9 cellular contexts compared by ENCODE assay signal in genomic region chr9:113654605-113655193, GRCh38.
DNase-seq lines count a peak whose midpoint lies in the region; ATAC-seq and TF ChIP-seq lines count a peak whose summit lies in the region.
"Had no signal": no experiment of that assay in that cellular context is flagged by ENCODE, and none has a peak within 500 bp of the region (broad histone marks: within the 10 kb centered on the region; RNA-seq: fewer than 3 reads in every experiment).

No MANE protein-coding gene starts in this region.

- H3K9me2 ChIP-seq in OCI-LY7 (ENCODE audit: insufficient read depth, low read length) = no peaks in the 10 kb centered on the region

- H3K9me3 Mint-ChIP-seq in mesothelial cell of epicardium = no peaks in the 10 kb centered on the region

- H3K27me3 ChIP-seq in esophagus muscularis mucosa (peaks cover 0 to 4% (median 0%) of the 10 kb centered on the region in 4 donors), subcutaneous abdominal adipose tissue (ENCODE audit: control insufficient read depth in 5 of 5, insufficient read depth in 4 of 5, low read length in 5 of 5) (peaks cover 0 to 4% (median 3%) of the 10 kb centered on the region in 5 donors)

- no peak for TF ChIP-seq POLR2A in esophagus muscularis mucosa (IDR thresholded peaks at IDR 0.05; ENCODE audit: low read depth)

- H2AFZ ChIP-seq in OCI-LY7 (ENCODE audit: low read length) = peak overlapping the region; percentile 54; the same call in 1 of the 2 replicates

- H3K27ac Mint-ChIP-seq in mesothelial cell of epicardium = peak overlapping the region; percentile 59

- H3K27me3 Mint-ChIP-seq in mesothelial cell of epicardium (ENCODE audit: low read depth) = peaks cover 7% of the 10 kb centered on the region

- H4K20me1 ChIP-seq in OCI-LY7 (ENCODE audit: insufficient read depth, low read length) = no peaks in the 10 kb centered on the region

- no TSS peak for BruUV-seq in OCI-LY7 (replicated peaks; lab: Mats Ljungman, UMichigan)

- peaks cover 19% of the 10 kb centered on the region for H3K4me1 Mint-ChIP-seq in mesothelial cell of epicardium

- H3K4me3 ChIP-seq in OCI-LY7 (ENCODE audit: low read depth, low read length, poor library complexity, severe bottlenecking) (no peak overlapping the region), esophagus muscularis mucosa (peak overlapping the region in 1 of 4 donors; percentile 7), subcutaneous abdominal adipose tissue (ENCODE audit: low read depth in 1 of 5, low read length in 5 of 5) (peak overlapping the region in 1 of 5 donors; percentile 34)
- H3K4me3 ChIP-seq: dorsolateral prefrontal cortex had no signal

- no peak for ATAC-seq in HG02852 (IDR thresholded peaks at IDR 0.05; ENCODE audit: unreplicated experiment)

- H3K9me3 ChIP-seq in OCI-LY7 (ENCODE audit: low read length) (no peaks in the 10 kb centered on the region), esophagus muscularis mucosa (no peaks in the 10 kb centered on the region), subcutaneous abdominal adipose tissue (ENCODE audit: control insufficient read depth in 5 of 5, low read length in 5 of 5) (no peaks in the 10 kb centered on the region)

- WGBS in esophagus muscularis mucosa = 58% methylated on average over 10 of the region's 10 CpGs

- H3K27ac ChIP-seq in OCI-LY7 (ENCODE audit: low read depth, low read length, poor library complexity, severe bottlenecking) (no peak overlapping the region), esophagus muscularis mucosa (replicated peaks in 1 of 4) (peak overlapping the region; percentile 67 to 76 (median 72)), subcutaneous abdominal adipose tissue (ENCODE audit: low read depth, low read length) (peak overlapping the region; percentile 59)

- intact Hi-C loops in OCI-LY7 (cut with micrococcal nuclease; ENCODE audit: unreplicated experiment) = loop anchor here (5.0 kb wide), 1 partner anchor 132 kb away; no protein-coding TSS in a partner anchor
- intact Hi-C loops in esophagus muscularis mucosa (cut with DNase I) = loop anchor here (1.0 to 5.0 kb wide), 4 partner anchors 63 to 382 kb away; partner anchors contain the start of gene ALAD

- H3K79me2 ChIP-seq in OCI-LY7 (ENCODE audit: insufficient read depth, low read depth, low read length) = no peaks in the 10 kb centered on the region

- no peak for TF ChIP-seq EP300 in esophagus muscularis mucosa (IDR thresholded peaks at IDR 0.05)

- H3K9ac ChIP-seq in subcutaneous abdominal adipose tissue (ENCODE audit: low read length in 5 of 5) = no peak overlapping the region

- CTCF ChIA-PET in OCI-LY7 (lab: Charles Lee; ENCODE audit: unreplicated experiment) = interaction anchor here (0.6 to 1.7 kb wide), 7 partner anchors 52 to 208 kb away, joined by 3 to 8 read pairs (median 5); no protein-coding TSS in a partner anchor

- no peaks in the 10 kb centered on the region for H3K36me3 Mint-ChIP-seq in mesothelial cell of epicardium

- H3K36me3 ChIP-seq in OCI-LY7 (ENCODE audit: insufficient read depth, low read length) (no peaks in the 10 kb centered on the region), esophagus muscularis mucosa (no peaks in the 10 kb centered on the region), subcutaneous abdominal adipose tissue (ENCODE audit: control insufficient read depth in 5 of 5, insufficient read depth in 5 of 5, low read length in 5 of 5) (no peaks in the 10 kb centered on the region)

- POLR2A ChIA-PET in OCI-LY7 (lab: Charles Lee) = interaction anchor here (0.5 to 1.9 kb wide), 5 partner anchors 32 to 604 kb away, joined by 3 to 5 read pairs (median 4); no protein-coding TSS in a partner anchor

- TF ChIP-seq CTCF in OCI-LY7 (conservative IDR thresholded peaks at IDR 0.05; ENCODE audit: low read length) = no peak
- no peak for TF ChIP-seq CTCF in esophagus muscularis mucosa (IDR thresholded peaks at IDR 0.05)
- no peak for TF ChIP-seq CTCF in mesothelial cell of epicardium (IDR thresholded peaks at IDR 0.05; ENCODE audit: unreplicated experiment)

- no peak overlapping the region for H3K4me3 Mint-ChIP-seq in mesothelial cell of epicardium

- no peak overlapping the region for H3K4me2 ChIP-seq in OCI-LY7 (ENCODE audit: low read length)

- DNase-seq in OCI-LY7 (ENCODE audit: low spot score) (no peak), esophagus muscularis mucosa (ENCODE audit: extremely low spot score) (no peak), mesothelial cell of epicardium (ENCODE audit: low spot score in 2 of 2, unreplicated experiment in 2 of 2) (no peak), NCI-H187 treated with DMSO at 0.1 percent for 48 hours (lab: John Stamatoyannopoulos, UW) (no peak), NCI-H2029 (lab: John Stamatoyannopoulos, UW) (no peak)
- DNase-seq in effector CD4-positive, alpha-beta T cell = no peak

- H3K4me1 ChIP-seq in OCI-LY7 (ENCODE audit: insufficient read depth, low read length, poor library complexity, severe bottlenecking) = no peaks in the 10 kb centered on the region
- H3K4me1 ChIP-seq in esophagus muscularis mucosa = peaks cover 28 to 36% (median 35%) of the 10 kb centered on the region in 4 donors
- peaks cover 11 to 44% (median 26%) of the 10 kb centered on the region in 5 donors for H3K4me1 ChIP-seq in subcutaneous abdominal adipose tissue (ENCODE audit: control insufficient read depth in 5 of 5, insufficient read depth in 5 of 5, low read length in 5 of 5)
